In the genomic region with DNA sequence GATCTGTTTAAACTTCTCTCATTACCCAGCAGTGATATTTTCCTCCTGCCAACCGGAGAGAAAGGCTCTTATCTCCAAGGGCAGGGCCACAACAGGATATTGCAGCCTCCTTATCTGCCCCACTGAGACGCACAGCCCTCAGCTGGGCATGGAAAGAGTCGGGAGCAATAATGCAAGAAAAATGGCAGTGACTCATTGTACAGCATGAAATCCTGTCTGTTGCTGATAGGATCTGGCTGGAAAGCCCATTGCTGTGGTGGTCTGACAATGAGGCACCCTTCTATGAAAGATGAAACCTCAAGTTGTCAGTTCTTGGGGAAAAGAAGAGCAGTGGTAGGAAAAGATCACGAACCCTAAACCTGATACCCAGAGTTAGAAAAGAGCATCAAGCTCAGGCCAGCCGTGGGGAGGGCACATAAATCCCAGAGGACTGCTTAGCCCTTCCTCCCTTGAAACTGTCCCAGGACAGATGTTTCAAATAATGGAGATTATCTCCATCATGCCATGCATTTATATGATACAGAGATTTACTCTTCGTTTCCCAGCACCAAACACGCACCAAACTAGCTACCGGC, we compare ENCODE assay signal across 1 cellular context.
TF ChIP-seq lines count a peak whose summit lies in the region.

No MANE protein-coding gene starts in this region.

TF ChIP-seq in K562, 482 proteins besides CTCF, POLR2A, EP300 and RAD21 (continued from another document and continues in another):
- TF ChIP-seq, protein P1, sequence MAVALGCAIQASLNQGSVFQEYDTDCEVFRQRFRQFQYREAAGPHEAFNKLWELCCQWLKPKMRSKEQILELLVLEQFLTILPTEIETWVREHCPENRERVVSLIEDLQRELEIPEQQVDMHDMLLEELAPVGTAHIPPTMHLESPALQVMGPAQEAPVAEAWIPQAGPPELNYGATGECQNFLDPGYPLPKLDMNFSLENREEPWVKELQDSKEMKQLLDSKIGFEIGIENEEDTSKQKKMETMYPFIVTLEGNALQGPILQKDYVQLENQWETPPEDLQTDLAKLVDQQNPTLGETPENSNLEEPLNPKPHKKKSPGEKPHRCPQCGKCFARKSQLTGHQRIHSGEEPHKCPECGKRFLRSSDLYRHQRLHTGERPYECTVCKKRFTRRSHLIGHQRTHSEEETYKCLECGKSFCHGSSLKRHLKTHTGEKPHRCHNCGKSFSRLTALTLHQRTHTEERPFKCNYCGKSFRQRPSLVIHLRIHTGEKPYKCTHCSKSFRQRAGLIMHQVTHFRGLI (CRISPR knock-in tag; IDR thresholded peaks at IDR 0.05), result peak; percentile 68; the same call in 1 of the 2 replicates
- TF ChIP-seq MYNN (IDR thresholded peaks at IDR 0.05) (peak; percentile 96), MYNN (CRISPR knock-in tag; IDR thresholded peaks at IDR 0.05) (no peak), CCNT2 (IDR thresholded peaks at IDR 0.05; ENCODE audit: borderline replicate concordance, extremely low read depth, insufficient read length, low read depth, low read length) (peak; percentile 86), ELK1 (CRISPR knock-in tag; IDR thresholded peaks at IDR 0.05) (no peak), HBP1 (CRISPR knock-in tag; IDR thresholded peaks at IDR 0.05) (no peak), NFRKB (IDR thresholded peaks at IDR 0.05; ENCODE audit: low read depth) (no peak), ZNF41 (CRISPR knock-in tag; conservative IDR thresholded peaks at IDR 0.05) (0 out of 2 replicates have a peak, but pooled peaks have one; percentile 46), BDP1 (IDR thresholded peaks at IDR 0.05; ENCODE audit: insufficient read depth, insufficient read length) (no peak), ZSCAN32 (CRISPR knock-in tag; IDR thresholded peaks at IDR 0.05) (no peak), POLR3G (IDR thresholded peaks at IDR 0.05; ENCODE audit: extremely low read depth, insufficient read length, insufficient replicate concordance) (no peak), MGA (IDR thresholded peaks at IDR 0.05) (no peak), NR2C1 (IDR thresholded peaks at IDR 0.05) (no peak), NR2C1 (tag; IDR thresholded peaks at IDR 0.05) (peak; percentile 50), ZNF76 (CRISPR knock-in tag; IDR thresholded peaks at IDR 0.05; ENCODE audit: borderline replicate concordance) (no peak), MAZ (CRISPR knock-in tag; conservative IDR thresholded peaks at IDR 0.05 in 1 of 2, IDR thresholded peaks at IDR 0.05 in 1 of 2) (peak; percentile 51 to 71), EWSR1 (IDR thresholded peaks at IDR 0.05; ENCODE audit: borderline replicate concordance, low read depth, partially characterized antibody) (no peak)
- TF ChIP-seq, protein P2, sequence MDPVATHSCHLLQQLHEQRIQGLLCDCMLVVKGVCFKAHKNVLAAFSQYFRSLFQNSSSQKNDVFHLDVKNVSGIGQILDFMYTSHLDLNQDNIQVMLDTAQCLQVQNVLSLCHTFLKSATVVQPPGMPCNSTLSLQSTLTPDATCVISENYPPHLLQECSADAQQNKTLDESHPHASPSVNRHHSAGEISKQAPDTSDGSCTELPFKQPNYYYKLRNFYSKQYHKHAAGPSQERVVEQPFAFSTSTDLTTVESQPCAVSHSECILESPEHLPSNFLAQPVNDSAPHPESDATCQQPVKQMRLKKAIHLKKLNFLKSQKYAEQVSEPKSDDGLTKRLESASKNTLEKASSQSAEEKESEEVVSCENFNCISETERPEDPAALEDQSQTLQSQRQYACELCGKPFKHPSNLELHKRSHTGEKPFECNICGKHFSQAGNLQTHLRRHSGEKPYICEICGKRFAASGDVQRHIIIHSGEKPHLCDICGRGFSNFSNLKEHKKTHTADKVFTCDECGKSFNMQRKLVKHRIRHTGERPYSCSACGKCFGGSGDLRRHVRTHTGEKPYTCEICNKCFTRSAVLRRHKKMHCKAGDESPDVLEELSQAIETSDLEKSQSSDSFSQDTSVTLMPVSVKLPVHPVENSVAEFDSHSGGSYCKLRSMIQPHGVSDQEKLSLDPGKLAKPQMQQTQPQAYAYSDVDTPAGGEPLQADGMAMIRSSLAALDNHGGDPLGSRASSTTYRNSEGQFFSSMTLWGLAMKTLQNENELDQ (CRISPR knock-in tag; IDR thresholded peaks at IDR 0.05; ENCODE audit: borderline replicate concordance), result no peak
- TF ChIP-seq, protein P3, sequence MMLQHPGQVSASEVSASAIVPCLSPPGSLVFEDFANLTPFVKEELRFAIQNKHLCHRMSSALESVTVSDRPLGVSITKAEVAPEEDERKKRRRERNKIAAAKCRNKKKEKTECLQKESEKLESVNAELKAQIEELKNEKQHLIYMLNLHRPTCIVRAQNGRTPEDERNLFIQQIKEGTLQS (IDR thresholded peaks at IDR 0.05), result peak; percentile 94
- TF ChIP-seq, protein P3 (CRISPR knock-in tag; conservative IDR thresholded peaks at IDR 0.05), result peak; percentile 88
- TF ChIP-seq, protein P4, sequence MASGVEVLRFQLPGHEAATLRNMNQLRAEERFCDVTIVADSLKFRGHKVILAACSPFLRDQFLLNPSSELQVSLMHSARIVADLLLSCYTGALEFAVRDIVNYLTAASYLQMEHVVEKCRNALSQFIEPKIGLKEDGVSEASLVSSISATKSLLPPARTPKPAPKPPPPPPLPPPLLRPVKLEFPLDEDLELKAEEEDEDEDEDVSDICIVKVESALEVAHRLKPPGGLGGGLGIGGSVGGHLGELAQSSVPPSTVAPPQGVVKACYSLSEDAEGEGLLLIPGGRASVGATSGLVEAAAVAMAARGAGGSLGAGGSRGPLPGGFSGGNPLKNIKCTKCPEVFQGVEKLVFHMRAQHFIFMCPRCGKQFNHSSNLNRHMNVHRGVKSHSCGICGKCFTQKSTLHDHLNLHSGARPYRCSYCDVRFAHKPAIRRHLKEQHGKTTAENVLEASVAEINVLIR (CRISPR knock-in tag; IDR thresholded peaks at IDR 0.05), result 0 out of 2 replicates have a peak, but pooled peaks have one; percentile 11
